In the genomic region with DNA sequence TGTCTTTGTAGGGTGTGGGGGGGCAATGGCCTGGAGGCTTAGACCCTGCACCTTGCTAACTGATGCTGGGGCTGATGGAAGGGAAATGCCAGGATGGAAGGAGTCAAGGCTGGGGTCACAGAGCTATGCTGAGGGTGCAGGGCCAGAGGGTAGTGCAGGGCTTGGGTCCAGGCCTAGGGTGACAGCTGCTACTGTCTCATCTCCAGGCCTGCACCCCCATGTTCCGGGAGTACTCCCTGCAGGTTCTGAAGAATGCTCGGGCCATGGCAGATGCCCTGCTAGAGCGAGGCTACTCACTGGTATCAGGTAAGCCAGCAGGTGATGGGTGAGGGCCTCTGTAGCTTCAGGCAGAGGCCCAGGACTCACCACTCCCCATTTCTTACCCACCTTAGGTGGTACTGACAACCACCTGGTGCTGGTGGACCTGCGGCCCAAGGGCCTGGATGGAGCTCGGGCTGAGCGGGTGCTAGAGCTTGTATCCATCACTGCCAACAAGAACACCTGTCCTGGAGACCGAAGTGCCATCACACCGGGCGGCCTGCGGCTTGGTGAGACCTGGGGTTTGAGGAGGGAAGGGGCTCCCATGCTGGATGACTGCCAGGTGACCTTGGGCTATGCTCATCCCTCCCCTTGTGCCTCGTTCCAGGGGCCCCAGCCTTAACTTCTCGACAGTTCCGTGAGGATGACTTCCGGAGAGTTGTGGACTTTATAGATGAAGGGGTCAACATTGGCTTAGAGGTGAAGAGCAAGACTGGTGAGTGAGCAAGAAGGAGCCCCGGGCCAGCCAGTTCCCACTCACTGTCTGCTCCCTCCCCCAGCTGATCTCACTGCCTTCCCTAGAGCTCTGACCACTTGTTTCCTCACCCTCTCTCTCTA, we compare ENCODE assay signal across 13 cellular contexts. TPM values are rescaled to one million over a fixed set of nuclear protein-coding genes. Genes with fewer than 3 reads are reported as not detected.
DNase-seq lines count a peak whose midpoint lies in the region; ATAC-seq and TF ChIP-seq lines count a peak whose summit lies in the region.
"Had no signal": no experiment of that assay in that cellular context is flagged by ENCODE, and none has a peak within 500 bp of the region (broad histone marks: within the 10 kb centered on the region; RNA-seq: fewer than 3 reads in every experiment).

No MANE protein-coding gene starts in this region.

- peak overlapping the region in 1 of 2 experiments; percentile 53 for H3K23ac ChIP-seq in mesenchymal stem cell (ENCODE audit: low read length in 2 of 2)

- no peak for ATAC-seq in esophagus mucosa
- ATAC-seq: Panc1 had no signal

- peak overlapping the region; percentile 48 for H3K4me3 Mint-ChIP-seq in dendritic cell treated with granulocyte-macrophage colony-stimulating factor and Interleukin-4, amounts not matched to agents 40 ng/mL and 50 ng/mL, for 4 days

- peaks cover 89% of the 10 kb centered on the region for H3K4me1 ChIP-seq in OCI-LY1 (ENCODE audit: insufficient read depth, low read length, severe bottlenecking)
- H3K4me1 ChIP-seq in mesenchymal stem cell (ENCODE audit: control insufficient read depth, insufficient read depth, low read depth, low read length), result peaks cover 31% of the 10 kb centered on the region

- H3F3A ChIP-seq in OCI-LY1 (ENCODE audit: insufficient read depth, low read length), result peaks cover 8% of the 10 kb centered on the region; the same call in 1 of the 2 replicates

- H3K4me1 Mint-ChIP-seq in dendritic cell treated with granulocyte-macrophage colony-stimulating factor and Interleukin-4, amounts not matched to agents 40 ng/mL and 50 ng/mL, for 4 days (ENCODE audit: low read depth), result peaks cover 71% of the 10 kb centered on the region

- intact Hi-C loops in dendritic cell treated with granulocyte-macrophage colony-stimulating factor and Interleukin-4, amounts not matched to agents 40 ng/mL and 50 ng/mL, for 4 days (cut with micrococcal nuclease), result no loop called here

- H2BK15ac ChIP-seq in mesenchymal stem cell (ENCODE audit: low read depth, poor library complexity, severe bottlenecking), result no peak overlapping the region

- H3K27me3 ChIP-seq in OCI-LY1 (ENCODE audit: insufficient read depth, low read length) (no peaks in the 10 kb centered on the region), mesenchymal stem cell (ENCODE audit: control insufficient read depth in 1 of 2, insufficient read depth in 1 of 2, low read length in 2 of 2) (peaks cover 11 to 29% of the 10 kb centered on the region in 2 experiments)

- H3K4me3 ChIP-seq in OCI-LY1 (ENCODE audit: low read depth, low read length, poor library complexity, severe bottlenecking) (peak overlapping the region; percentile 50), mesenchymal stem cell (ENCODE audit: insufficient read depth in 1 of 2, low read depth in 1 of 2, low read length in 2 of 2) (no peak overlapping the region)

- H3K79me1 ChIP-seq in mesenchymal stem cell (replicated peaks; ENCODE audit: low read length, poor library complexity, severe bottlenecking), result peaks cover 23% of the 10 kb centered on the region

- H4K20me1 ChIP-seq in OCI-LY1 (ENCODE audit: insufficient read depth, low read length), result no peaks in the 10 kb centered on the region

- peaks cover 44% of the 10 kb centered on the region for H3K36me3 Mint-ChIP-seq in dendritic cell treated with granulocyte-macrophage colony-stimulating factor and Interleukin-4, amounts not matched to agents 40 ng/mL and 50 ng/mL, for 4 days (ENCODE audit: low read depth)

- peak overlapping the region; percentile 48; the same call in 1 of the 2 replicates for H3K9ac ChIP-seq in OCI-LY1 (ENCODE audit: low read length)
- no peak overlapping the region for H3K9ac ChIP-seq in mesenchymal stem cell (ENCODE audit: low read length)

- H2AFZ ChIP-seq in OCI-LY1 (ENCODE audit: low read length), result no peak overlapping the region
- no peak overlapping the region for H2AFZ ChIP-seq in mesenchymal stem cell (ENCODE audit: low read depth, low read length)

- no peak overlapping the region for H2AK5ac ChIP-seq in mesenchymal stem cell (ENCODE audit: low read length, severe bottlenecking)

- no peaks in the 10 kb centered on the region for H3K9me2 ChIP-seq in OCI-LY1 (ENCODE audit: low read depth, low read length)

- peaks cover 57% of the 10 kb centered on the region for H3K36me3 ChIP-seq in OCI-LY1 (ENCODE audit: insufficient read depth, low read length)
- H3K36me3 ChIP-seq in mesenchymal stem cell (ENCODE audit: control insufficient read depth in 1 of 2, insufficient read depth in 2 of 2, low read depth in 1 of 2, low read length in 2 of 2), result peaks cover 42 to 54% of the 10 kb centered on the region in 2 experiments

- H2BK120ac ChIP-seq in mesenchymal stem cell (ENCODE audit: low read depth, low read length), result no peak overlapping the region

- TF ChIP-seq CTCF in OCI-LY1 (IDR thresholded peaks at IDR 0.05; ENCODE audit: low read length) (no peak), GM10266 (IDR thresholded peaks at IDR 0.05; ENCODE audit: control insufficient read depth, insufficient read depth, low read depth, missing control alignments) (no peak)

- H3K14ac ChIP-seq in mesenchymal stem cell (ENCODE audit: low read length in 2 of 2), result peak overlapping the region in 1 of 2 experiments; percentile 21

- H3K9me3 ChIP-seq in OCI-LY1 (ENCODE audit: low read length), result no peaks in the 10 kb centered on the region
- no peaks in the 10 kb centered on the region for H3K9me3 ChIP-seq in mesenchymal stem cell (ENCODE audit: control insufficient read depth, low read length)
- H3K9me3 ChIP-seq: BE2C, esophagus squamous epithelium had no signal

- H3K9me3 Mint-ChIP-seq in dendritic cell treated with granulocyte-macrophage colony-stimulating factor and Interleukin-4, amounts not matched to agents 40 ng/mL and 50 ng/mL, for 4 days, result no peaks in the 10 kb centered on the region

- DNase-seq in AG08396 (ENCODE audit: low spot score) (peak; percentile 21), mesenchymal stem cell (peak; percentile 74), NOMO-1 (lab: John Stamatoyannopoulos, UW; ENCODE audit: unreplicated experiment in 2 of 2) (no peak), glomerular visceral epithelial cell (ENCODE audit: extremely low spot score) (no peak), GM10266 (ENCODE audit: extremely low spot score) (no peak)
- DNase-seq: BE2C; esophagus squamous epithelium; occipital lobe; stimulated activated CD4-positive, alpha-beta T cell treated with anti-CD3 and anti-CD28 coated beads, Interleukin-4, amount 100 ng/mL, for 1 hour had no signal

- peaks cover 18% of the 10 kb centered on the region for H3K79me2 ChIP-seq in OCI-LY1 (ENCODE audit: insufficient read depth, low read length)

- no peak overlapping the region for H3K18ac ChIP-seq in mesenchymal stem cell (ENCODE audit: low read depth in 1 of 2, low read length in 2 of 2)

- H3K4ac ChIP-seq in mesenchymal stem cell (ENCODE audit: low read depth in 1 of 2, low read length in 2 of 2), result no peak overlapping the region

- peak overlapping the region; percentile 62; the same call in 1 of the 2 replicates for H3K4me2 ChIP-seq in OCI-LY1 (ENCODE audit: low read length)
- H3K4me2 ChIP-seq in mesenchymal stem cell (ENCODE audit: low read length, poor library complexity, severe bottlenecking), result no peak overlapping the region

- WGBS in mesenchymal stem cell, result 96% methylated on average over 15 of the region's 15 CpGs

- H2BK5ac ChIP-seq in mesenchymal stem cell (ENCODE audit: low read depth, low read length, poor library complexity, severe bottlenecking), result no peak overlapping the region

- H3K27ac ChIP-seq in OCI-LY1 (ENCODE audit: low read depth, low read length, poor library complexity, severe bottlenecking), result peak overlapping the region; percentile 97
- H3K27ac ChIP-seq in mesenchymal stem cell (ENCODE audit: low read length, poor library complexity, severe bottlenecking), result no peak overlapping the region

- H2BK12ac ChIP-seq in mesenchymal stem cell (ENCODE audit: low read length in 2 of 2), result no peak overlapping the region

- H3K27ac Mint-ChIP-seq in dendritic cell treated with granulocyte-macrophage colony-stimulating factor and Interleukin-4, amounts not matched to agents 40 ng/mL and 50 ng/mL, for 4 days, result peak overlapping the region; percentile 80

- no peak overlapping the region for H4K8ac ChIP-seq in mesenchymal stem cell (ENCODE audit: low read length)

- no peak overlapping the region for H4K91ac ChIP-seq in mesenchymal stem cell (ENCODE audit: low read length)

- H3K27me3 Mint-ChIP-seq in dendritic cell treated with granulocyte-macrophage colony-stimulating factor and Interleukin-4, amounts not matched to agents 40 ng/mL and 50 ng/mL, for 4 days, result peaks cover 38% of the 10 kb centered on the region

RNA-seq across cellular contexts. Expression of a gene that starts 4.1 kb away (rescaled TPM):
- 196 TPM for polyA plus RNA-seq in mesenchymal stem cell (2013, experiment 1 of 2)
- 196 TPM for polyA plus RNA-seq in mesenchymal stem cell (2013, experiment 2 of 2)
- total RNA-seq in esophagus mucosa, result 126 TPM

RNA-seq across cellular contexts. Expression of a gene that starts 17.0 kb away (rescaled TPM):
- polyA plus RNA-seq in mesenchymal stem cell (2013, experiment 1 of 2), result 1.8 TPM
- polyA plus RNA-seq in mesenchymal stem cell (2013, experiment 2 of 2), result 1.6 TPM
- total RNA-seq in esophagus mucosa, result 6.7 TPM

RNA-seq across cellular contexts. Expression of a gene that starts 17.4 kb away (rescaled TPM):
- 0.61 TPM for polyA plus RNA-seq in mesenchymal stem cell (2013, experiment 1 of 2)
- 0.21 TPM for polyA plus RNA-seq in mesenchymal stem cell (2013, experiment 2 of 2)
- 1.1 TPM for total RNA-seq in esophagus mucosa

Comparison
In these comparisons a context has a peak if more than half of its experiments do, and no peak if none do; other contexts are left out.
1. DNase-seq: peak in AG08396 (single experiment) and mesenchymal stem cell (single experiment); none in NOMO-1 (0 of 2), glomerular visceral epithelial cell (single experiment) and GM10266 (single experiment).